Comparison of ENCODE assay signal across 9 cellular contexts in genomic region chr3:2921903-2922302, GRCh38.
A peak's percentile ranks its signal among the peaks of the same experiment; 100 is the strongest.
DNase-seq lines count a peak whose midpoint lies in the region; ATAC-seq, FAIRE-seq and TF ChIP-seq lines count a peak whose summit lies in the region.
"Had no signal": no experiment of that assay in that cellular context is flagged by ENCODE, and none has a peak within 500 bp of the region (broad histone marks: within the 10 kb centered on the region; RNA-seq: fewer than 3 reads in every experiment).

No MANE protein-coding gene starts in this region.

- H3K4me3 ChIP-seq in OCI-LY1 (ENCODE audit: low read depth, low read length, poor library complexity, severe bottlenecking) (no peak overlapping the region), uterus (no peak overlapping the region)

- H3K9ac ChIP-seq in OCI-LY1 (ENCODE audit: low read length) = no peak overlapping the region

- no peaks in the 10 kb centered on the region for H3F3A ChIP-seq in OCI-LY1 (ENCODE audit: insufficient read depth, low read length)

- H3K9me3 ChIP-seq in OCI-LY1 (ENCODE audit: low read length) = no peaks in the 10 kb centered on the region
- H3K9me3 ChIP-seq in uterus = no peaks in the 10 kb centered on the region

- H2AFZ ChIP-seq in OCI-LY1 (ENCODE audit: low read length) = no peak overlapping the region

- no peak for TF ChIP-seq POLR2A in uterus (IDR thresholded peaks at IDR 0.05)

- intact Hi-C loops in uterus (cut with DNase I; ENCODE audit: low total_unique reads) = no loop called here

- H3K27ac ChIP-seq in OCI-LY1 (ENCODE audit: low read depth, low read length, poor library complexity, severe bottlenecking) (no peak overlapping the region), uterus (no peak overlapping the region)

- no peaks in the 10 kb centered on the region for H3K79me2 ChIP-seq in OCI-LY1 (ENCODE audit: insufficient read depth, low read length)

- TF ChIP-seq CTCF in OCI-LY1 (IDR thresholded peaks at IDR 0.05; ENCODE audit: low read length) (peak; percentile 45; the same call in 1 of the 2 replicates), uterus (IDR thresholded peaks at IDR 0.05) (peak; percentile 34 to 42 (median 36))

- no peaks in the 10 kb centered on the region for H4K20me1 ChIP-seq in OCI-LY1 (ENCODE audit: insufficient read depth, low read length)

- H3K27me3 ChIP-seq in OCI-LY1 (ENCODE audit: insufficient read depth, low read length) (no peaks in the 10 kb centered on the region), uterus (no peaks in the 10 kb centered on the region)

- H3K9me2 ChIP-seq in OCI-LY1 (ENCODE audit: low read depth, low read length) = no peaks in the 10 kb centered on the region

- FAIRE-seq in frontal cortex (lab: Jason Lieb, UNC) = peak; percentile 48

- peak; percentile 18 for DNase-seq in COLO829 (ENCODE audit: low spot score)
- peak in 1 of 2 donors; percentile 15 for DNase-seq in frontal cortex (ENCODE audit: low spot score in 2 of 2)
- no peak for DNase-seq in uterus
- no peak for DNase-seq in NK-92 treated with Interleukin-12 subunit alpha and Interleukin-12 subunit beta, amount 100 ng/mL, for 24 hours (lab: John Stamatoyannopoulos, UW)

- no peak overlapping the region for H3K4me2 ChIP-seq in OCI-LY1 (ENCODE audit: low read length)

- H3K4me1 ChIP-seq in OCI-LY1 (ENCODE audit: insufficient read depth, low read length, severe bottlenecking) = no peaks in the 10 kb centered on the region
- no peaks in the 10 kb centered on the region for H3K4me1 ChIP-seq in uterus

- peak; percentile 76 for ATAC-seq in GM19324 (IDR thresholded peaks at IDR 0.05; ENCODE audit: low FRiP score, unreplicated experiment)
- peak; percentile 62 for ATAC-seq in HG03342 (IDR thresholded peaks at IDR 0.05; ENCODE audit: unreplicated experiment)
- ATAC-seq in esophagus mucosa = no peak
- ATAC-seq: HCT116 had no signal

- H3K36me3 ChIP-seq in OCI-LY1 (ENCODE audit: insufficient read depth, low read length) (no peaks in the 10 kb centered on the region), uterus (no peaks in the 10 kb centered on the region)
